Comparison of ENCODE assay signal across 3 cellular contexts in genomic region chr5:178931846-178932760, GRCh38.
TF ChIP-seq lines count a peak whose summit lies in the region.

No MANE protein-coding gene starts in this region.

TF ChIP-seq in A549, 52 proteins besides CTCF, POLR2A, EP300 and RAD21:
- TF ChIP-seq PHF8 (IDR thresholded peaks at IDR 0.05; ENCODE audit: borderline replicate concordance, low read depth) = no peak
- no peak for TF ChIP-seq NPAS2 (CRISPR knock-in tag; IDR thresholded peaks at IDR 0.05; ENCODE audit: borderline replicate concordance)
- TF ChIP-seq, protein P1, sequence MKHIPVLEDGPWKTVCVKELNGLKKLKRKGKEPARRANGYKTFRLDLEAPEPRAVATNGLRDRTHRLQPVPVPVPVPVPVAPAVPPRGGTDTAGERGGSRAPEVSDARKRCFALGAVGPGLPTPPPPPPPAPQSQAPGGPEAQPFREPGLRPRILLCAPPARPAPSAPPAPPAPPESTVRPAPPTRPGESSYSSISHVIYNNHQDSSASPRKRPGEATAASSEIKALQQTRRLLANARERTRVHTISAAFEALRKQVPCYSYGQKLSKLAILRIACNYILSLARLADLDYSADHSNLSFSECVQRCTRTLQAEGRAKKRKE (CRISPR knock-in tag; IDR thresholded peaks at IDR 0.05; ENCODE audit: low read depth) = no peak
- no peak for TF ChIP-seq HOXB13 (CRISPR knock-in tag; IDR thresholded peaks at IDR 0.05; ENCODE audit: low read depth)
- no peak for TF ChIP-seq TFCP2L1 (CRISPR knock-in tag; IDR thresholded peaks at IDR 0.05)
- TF ChIP-seq, protein P2, sequence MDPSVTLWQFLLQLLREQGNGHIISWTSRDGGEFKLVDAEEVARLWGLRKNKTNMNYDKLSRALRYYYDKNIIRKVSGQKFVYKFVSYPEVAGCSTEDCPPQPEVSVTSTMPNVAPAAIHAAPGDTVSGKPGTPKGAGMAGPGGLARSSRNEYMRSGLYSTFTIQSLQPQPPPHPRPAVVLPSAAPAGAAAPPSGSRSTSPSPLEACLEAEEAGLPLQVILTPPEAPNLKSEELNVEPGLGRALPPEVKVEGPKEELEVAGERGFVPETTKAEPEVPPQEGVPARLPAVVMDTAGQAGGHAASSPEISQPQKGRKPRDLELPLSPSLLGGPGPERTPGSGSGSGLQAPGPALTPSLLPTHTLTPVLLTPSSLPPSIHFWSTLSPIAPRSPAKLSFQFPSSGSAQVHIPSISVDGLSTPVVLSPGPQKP (IDR thresholded peaks at IDR 0.05; ENCODE audit: low read depth, low read length) = no peak
- TF ChIP-seq NFE2L2 (conservative IDR thresholded peaks at IDR 0.05; ENCODE audit: low read length) = no peak
- TF ChIP-seq, protein P3, sequence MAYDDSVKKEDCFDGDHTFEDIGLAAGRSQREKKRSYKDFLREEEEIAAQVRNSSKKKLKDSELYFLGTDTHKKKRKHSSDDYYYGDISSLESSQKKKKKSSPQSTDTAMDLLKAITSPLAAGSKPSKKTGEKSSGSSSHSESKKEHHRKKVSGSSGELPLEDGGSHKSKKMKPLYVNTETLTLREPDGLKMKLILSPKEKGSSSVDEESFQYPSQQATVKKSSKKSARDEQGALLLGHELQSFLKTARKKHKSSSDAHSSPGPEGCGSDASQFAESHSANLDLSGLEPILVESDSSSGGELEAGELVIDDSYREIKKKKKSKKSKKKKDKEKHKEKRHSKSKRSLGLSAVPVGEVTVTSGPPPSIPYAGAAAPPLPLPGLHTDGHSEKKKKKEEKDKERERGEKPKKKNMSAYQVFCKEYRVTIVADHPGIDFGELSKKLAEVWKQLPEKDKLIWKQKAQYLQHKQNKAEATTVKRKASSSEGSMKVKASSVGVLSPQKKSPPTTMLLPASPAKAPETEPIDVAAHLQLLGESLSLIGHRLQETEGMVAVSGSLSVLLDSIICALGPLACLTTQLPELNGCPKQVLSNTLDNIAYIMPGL (CRISPR knock-in tag; IDR thresholded peaks at IDR 0.05; ENCODE audit: borderline replicate concordance) = no peak
- TF ChIP-seq EHMT2 (IDR thresholded peaks at IDR 0.05; ENCODE audit: low read depth) = no peak
- no peak for TF ChIP-seq CBX2 (IDR thresholded peaks at IDR 0.05; ENCODE audit: borderline replicate concordance, low read depth)
- TF ChIP-seq RARB (CRISPR knock-in tag; IDR thresholded peaks at IDR 0.05) = no peak
- TF ChIP-seq MAX (IDR thresholded peaks at IDR 0.05) = no peak

TF ChIP-seq in GM23338, 12 proteins besides CTCF, POLR2A, EP300 and RAD21 (continues in another document):
- TF ChIP-seq ZNF331 (CRISPR knock-in tag; IDR thresholded peaks at IDR 0.05; ENCODE audit: low read depth) (no peak), NANOG (IDR thresholded peaks at IDR 0.05; ENCODE audit: borderline replicate concordance) (no peak), CREB1 (CRISPR knock-in tag; IDR thresholded peaks at IDR 0.05; ENCODE audit: low read depth) (no peak), ZNF114 (CRISPR knock-in tag; IDR thresholded peaks at IDR 0.05) (no peak), JUNB (IDR thresholded peaks at IDR 0.05; ENCODE audit: unreplicated experiment) (no peak), EZH2phosphoT487 (IDR thresholded peaks at IDR 0.05; ENCODE audit: unreplicated experiment) (no peak), STAT1 (IDR thresholded peaks at IDR 0.05; ENCODE audit: unreplicated experiment) (no peak), ETS1 (IDR thresholded peaks at IDR 0.05) (no peak), EZH2 (IDR thresholded peaks at IDR 0.05; ENCODE audit: low read depth, unreplicated experiment) (no peak), POLR2AphosphoS5 (IDR thresholded peaks at IDR 0.05; ENCODE audit: low read depth) (no peak)
- TF ChIP-seq, protein P4, sequence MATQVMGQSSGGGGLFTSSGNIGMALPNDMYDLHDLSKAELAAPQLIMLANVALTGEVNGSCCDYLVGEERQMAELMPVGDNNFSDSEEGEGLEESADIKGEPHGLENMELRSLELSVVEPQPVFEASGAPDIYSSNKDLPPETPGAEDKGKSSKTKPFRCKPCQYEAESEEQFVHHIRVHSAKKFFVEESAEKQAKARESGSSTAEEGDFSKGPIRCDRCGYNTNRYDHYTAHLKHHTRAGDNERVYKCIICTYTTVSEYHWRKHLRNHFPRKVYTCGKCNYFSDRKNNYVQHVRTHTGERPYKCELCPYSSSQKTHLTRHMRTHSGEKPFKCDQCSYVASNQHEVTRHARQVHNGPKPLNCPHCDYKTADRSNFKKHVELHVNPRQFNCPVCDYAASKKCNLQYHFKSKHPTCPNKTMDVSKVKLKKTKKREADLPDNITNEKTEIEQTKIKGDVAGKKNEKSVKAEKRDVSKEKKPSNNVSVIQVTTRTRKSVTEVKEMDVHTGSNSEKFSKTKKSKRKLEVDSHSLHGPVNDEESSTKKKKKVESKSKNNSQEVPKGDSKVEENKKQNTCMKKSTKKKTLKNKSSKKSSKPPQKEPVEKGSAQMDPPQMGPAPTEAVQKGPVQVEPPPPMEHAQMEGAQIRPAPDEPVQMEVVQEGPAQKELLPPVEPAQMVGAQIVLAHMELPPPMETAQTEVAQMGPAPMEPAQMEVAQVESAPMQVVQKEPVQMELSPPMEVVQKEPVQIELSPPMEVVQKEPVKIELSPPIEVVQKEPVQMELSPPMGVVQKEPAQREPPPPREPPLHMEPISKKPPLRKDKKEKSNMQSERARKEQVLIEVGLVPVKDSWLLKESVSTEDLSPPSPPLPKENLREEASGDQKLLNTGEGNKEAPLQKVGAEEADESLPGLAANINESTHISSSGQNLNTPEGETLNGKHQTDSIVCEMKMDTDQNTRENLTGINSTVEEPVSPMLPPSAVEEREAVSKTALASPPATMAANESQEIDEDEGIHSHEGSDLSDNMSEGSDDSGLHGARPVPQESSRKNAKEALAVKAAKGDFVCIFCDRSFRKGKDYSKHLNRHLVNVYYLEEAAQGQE (IDR thresholded peaks at IDR 0.05; ENCODE audit: unreplicated experiment) = no peak

TF ChIP-seq in GM12878, 131 proteins besides CTCF, POLR2A, EP300 and RAD21:
- no peak for TF ChIP-seq CBX3 (IDR thresholded peaks at IDR 0.05; ENCODE audit: borderline replicate concordance, low read depth)
- TF ChIP-seq SREBF2 (IDR thresholded peaks at IDR 0.05; ENCODE audit: low read length) = no peak
- no peak for TF ChIP-seq SREBF1 (IDR thresholded peaks at IDR 0.05; ENCODE audit: low read length)
- TF ChIP-seq IRF4 (IDR thresholded peaks at IDR 0.05; ENCODE audit: low read depth, low read length) = no peak
- TF ChIP-seq SUPT20H (IDR thresholded peaks at IDR 0.05; ENCODE audit: borderline replicate concordance, control insufficient read depth, low read depth, low read length) = no peak
- no peak for TF ChIP-seq MLLT1 (IDR thresholded peaks at IDR 0.05)
- no peak for TF ChIP-seq BACH1 (IDR thresholded peaks at IDR 0.05; ENCODE audit: borderline replicate concordance)
- no peak for TF ChIP-seq POLR2AphosphoS5 (IDR thresholded peaks at IDR 0.05; ENCODE audit: low read length)
- TF ChIP-seq ZNF274 (IDR thresholded peaks at IDR 0.05; ENCODE audit: insufficient read depth, insufficient read length) = peak; percentile 59
- no peak for TF ChIP-seq NR2C1 (IDR thresholded peaks at IDR 0.05)
- TF ChIP-seq MTA2 (IDR thresholded peaks at IDR 0.05; ENCODE audit: low read depth) = no peak
- no peak for TF ChIP-seq MEF2B (IDR thresholded peaks at IDR 0.05; ENCODE audit: partially characterized antibody, poor library complexity, severe bottlenecking)
- no peak for TF ChIP-seq CREB1 (IDR thresholded peaks at IDR 0.05; ENCODE audit: low read depth)
- no peak for TF ChIP-seq KDM1A (IDR thresholded peaks at IDR 0.05; ENCODE audit: borderline replicate concordance)
- no peak for TF ChIP-seq MXI1 (IDR thresholded peaks at IDR 0.05; ENCODE audit: low read depth, low read length)
- no peak for TF ChIP-seq ZNF207 (IDR thresholded peaks at IDR 0.05; ENCODE audit: borderline replicate concordance)
- no peak for TF ChIP-seq IRF5 (IDR thresholded peaks at IDR 0.05; ENCODE audit: borderline replicate concordance)
- no peak for TF ChIP-seq RBBP5 (conservative IDR thresholded peaks at IDR 0.05)
- TF ChIP-seq KLF5 (IDR thresholded peaks at IDR 0.05; ENCODE audit: partially characterized antibody) = peak; percentile 42
- TF ChIP-seq, protein P5, sequence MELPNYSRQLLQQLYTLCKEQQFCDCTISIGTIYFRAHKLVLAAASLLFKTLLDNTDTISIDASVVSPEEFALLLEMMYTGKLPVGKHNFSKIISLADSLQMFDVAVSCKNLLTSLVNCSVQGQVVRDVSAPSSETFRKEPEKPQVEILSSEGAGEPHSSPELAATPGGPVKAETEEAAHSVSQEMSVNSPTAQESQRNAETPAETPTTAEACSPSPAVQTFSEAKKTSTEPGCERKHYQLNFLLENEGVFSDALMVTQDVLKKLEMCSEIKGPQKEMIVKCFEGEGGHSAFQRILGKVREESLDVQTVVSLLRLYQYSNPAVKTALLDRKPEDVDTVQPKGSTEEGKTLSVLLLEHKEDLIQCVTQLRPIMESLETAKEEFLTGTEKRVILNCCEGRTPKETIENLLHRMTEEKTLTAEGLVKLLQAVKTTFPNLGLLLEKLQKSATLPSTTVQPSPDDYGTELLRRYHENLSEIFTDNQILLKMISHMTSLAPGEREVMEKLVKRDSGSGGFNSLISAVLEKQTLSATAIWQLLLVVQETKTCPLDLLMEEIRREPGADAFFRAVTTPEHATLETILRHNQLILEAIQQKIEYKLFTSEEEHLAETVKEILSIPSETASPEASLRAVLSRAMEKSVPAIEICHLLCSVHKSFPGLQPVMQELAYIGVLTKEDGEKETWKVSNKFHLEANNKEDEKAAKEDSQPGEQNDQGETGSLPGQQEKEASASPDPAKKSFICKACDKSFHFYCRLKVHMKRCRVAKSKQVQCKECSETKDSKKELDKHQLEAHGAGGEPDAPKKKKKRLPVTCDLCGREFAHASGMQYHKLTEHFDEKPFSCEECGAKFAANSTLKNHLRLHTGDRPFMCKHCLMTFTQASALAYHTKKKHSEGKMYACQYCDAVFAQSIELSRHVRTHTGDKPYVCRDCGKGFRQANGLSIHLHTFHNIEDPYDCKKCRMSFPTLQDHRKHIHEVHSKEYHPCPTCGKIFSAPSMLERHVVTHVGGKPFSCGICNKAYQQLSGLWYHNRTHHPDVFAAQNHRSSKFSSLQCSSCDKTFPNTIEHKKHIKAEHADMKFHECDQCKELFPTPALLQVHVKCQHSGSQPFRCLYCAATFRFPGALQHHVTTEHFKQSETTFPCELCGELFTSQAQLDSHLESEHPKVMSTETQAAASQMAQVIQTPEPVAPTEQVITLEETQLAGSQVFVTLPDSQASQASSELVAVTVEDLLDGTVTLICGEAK (IDR thresholded peaks at IDR 0.05; ENCODE audit: borderline replicate concordance) = no peak
- no peak for TF ChIP-seq JUND (IDR thresholded peaks at IDR 0.05; ENCODE audit: low read depth, low read length)
- no peak for TF ChIP-seq TCF7 (IDR thresholded peaks at IDR 0.05; ENCODE audit: borderline replicate concordance)
- peak; percentile 18; the same call in 1 of the 2 replicates for TF ChIP-seq CBX5 (IDR thresholded peaks at IDR 0.05; ENCODE audit: low read depth)
